In genomic region chr6:6771964-6772363, GRCh38 we compare ENCODE assay signal across 16 cellular contexts.
"Had no signal": no experiment of that assay in that cellular context is flagged by ENCODE, and none has a peak within 500 bp of the region (broad histone marks: within the 10 kb centered on the region; RNA-seq: fewer than 3 reads in every experiment).

No MANE protein-coding gene starts in this region.

- H3K9me3 ChIP-seq: colonic mucosa, psoas muscle, right lobe of liver, thoracic aorta, transverse colon had no signal

- H3K4me1 ChIP-seq: colonic mucosa, foreskin keratinocyte, left ventricle myocardium inferior, transverse colon had no signal

- H3K27me3 ChIP-seq: colonic mucosa, foreskin keratinocyte, right lobe of liver, transverse colon had no signal

- H3K4me3 ChIP-seq: colonic mucosa, lung, psoas muscle, right lobe of liver, thoracic aorta, transverse colon had no signal

- H3K4me3 Mint-ChIP-seq: immature natural killer cell; naive B cell; nephron; stimulated activated memory B cell treated with anti-CD40 and anti-IgM and Interleukin-4, amounts not matched to agents 10 μg/mL and 1 μg/mL and 100 μg/mL, for 72 hours; stimulated activated naive CD8-positive, alpha-beta T cell treated with anti-CD3 and anti-CD28 coated beads, Interleukin-15, Interleukin-2, amounts not matched to agents 100 ng/mL and 50 ng/mL, for 24 hours had no signal

- H3K36me3 Mint-ChIP-seq: immature natural killer cell; naive B cell; stimulated activated memory B cell treated with anti-CD40 and anti-IgM and Interleukin-4, amounts not matched to agents 10 μg/mL and 1 μg/mL and 100 μg/mL, for 72 hours had no signal

- DNase-seq: colonic mucosa; dermis blood vessel endothelial cell; immature natural killer cell; left ventricle myocardium inferior; naive B cell; psoas muscle; retina; right lobe of liver; stimulated activated CD4-positive, alpha-beta T cell treated with anti-CD3 and anti-CD28 coated beads, Interleukin-4, amount 100 ng/mL, for 1 hour; transverse colon had no signal

- H3K27ac Mint-ChIP-seq: immature natural killer cell; naive B cell; nephron; stimulated activated memory B cell treated with anti-CD40 and anti-IgM and Interleukin-4, amounts not matched to agents 10 μg/mL and 1 μg/mL and 100 μg/mL, for 72 hours; stimulated activated naive CD8-positive, alpha-beta T cell treated with anti-CD3 and anti-CD28 coated beads, Interleukin-15, Interleukin-2, amounts not matched to agents 100 ng/mL and 50 ng/mL, for 24 hours had no signal

- H3K27ac ChIP-seq: colonic mucosa, foreskin keratinocyte, left ventricle myocardium inferior, psoas muscle, right lobe of liver, thoracic aorta, transverse colon had no signal

- ATAC-seq: stimulated activated memory B cell treated with anti-CD40 and anti-IgM and Interleukin-4, amounts not matched to agents 10 μg/mL and 1 μg/mL and 100 μg/mL, for 72 hours had no signal

- H3K36me3 ChIP-seq: colonic mucosa, left ventricle myocardium inferior, right lobe of liver, thoracic aorta, transverse colon had no signal

- H3K4me1 Mint-ChIP-seq: immature natural killer cell; naive B cell; nephron; stimulated activated memory B cell treated with anti-CD40 and anti-IgM and Interleukin-4, amounts not matched to agents 10 μg/mL and 1 μg/mL and 100 μg/mL, for 72 hours had no signal
